16 cellular contexts compared by ENCODE assay signal in the genomic region with DNA sequence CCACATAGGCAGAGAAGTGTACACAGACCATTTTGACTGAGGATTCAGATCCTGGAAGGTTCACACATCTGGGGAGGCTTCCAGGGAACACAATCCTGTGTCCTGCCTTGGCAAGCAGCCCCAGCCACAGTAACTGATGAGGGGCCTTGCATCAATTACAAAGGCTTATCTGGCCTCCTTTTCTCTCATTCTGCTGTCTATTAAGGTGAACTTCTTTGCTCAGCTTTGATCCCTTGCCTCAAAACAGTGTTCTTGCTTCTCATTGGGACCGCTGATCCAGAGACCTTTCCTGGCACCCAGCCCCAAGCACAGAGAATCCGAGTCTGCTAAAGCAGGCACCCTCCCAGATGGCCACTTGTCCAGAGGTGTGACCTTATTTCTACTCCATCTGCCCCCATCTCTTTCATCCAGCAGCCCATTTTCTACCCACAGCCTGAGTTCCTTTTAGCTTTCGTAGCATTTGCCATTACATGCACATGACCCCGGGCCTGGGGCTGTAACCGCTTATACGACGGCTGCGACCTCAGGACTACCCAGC. TPM values are rescaled to one million over a fixed set of nuclear protein-coding genes. Genes with fewer than 3 reads are reported as not detected.
DNase-seq lines count a peak whose midpoint lies in the region; ATAC-seq and TF ChIP-seq lines count a peak whose summit lies in the region.
"Had no signal": no experiment of that assay in that cellular context is flagged by ENCODE, and none has a peak within 500 bp of the region (broad histone marks: within the 10 kb centered on the region; RNA-seq: fewer than 3 reads in every experiment).

No MANE protein-coding gene starts in this region.

- no peak overlapping the region for H3K4me3 ChIP-seq in astrocyte of the cerebellum (ENCODE audit: low read depth, low read length)
- no peak overlapping the region for H3K4me3 ChIP-seq in sigmoid colon
- H3K4me3 ChIP-seq: BLaER1, GM12878, K562 had no signal

- H3K27me3 ChIP-seq in sigmoid colon, result no peaks in the 10 kb centered on the region
- H3K27me3 ChIP-seq: BLaER1 had no signal

- WGBS in sigmoid colon, 2 donors, result 91 to 95% methylated on average over 8 of the region's 8 CpGs

- peaks cover 0 to 10% (median 2%) of the 10 kb centered on the region in 4 donors for H3K36me3 ChIP-seq in sigmoid colon

- TF ChIP-seq EP300 in sigmoid colon (IDR thresholded peaks at IDR 0.05), result no peak

- H3K4me3 Mint-ChIP-seq in IgD-negative memory B cell, result no peak overlapping the region
- H3K4me3 Mint-ChIP-seq in memory B cell, result no peak overlapping the region

- H3K9me3 Mint-ChIP-seq in IgD-negative memory B cell, result peaks cover 0 to 7% (median 6%) of the 10 kb centered on the region in 3 donors
- H3K9me3 Mint-ChIP-seq in memory B cell, result peaks cover 7% of the 10 kb centered on the region

- peaks cover 0 to 48% (median 37%) of the 10 kb centered on the region in 4 donors for H3K4me1 ChIP-seq in sigmoid colon
- H3K4me1 ChIP-seq: BLaER1 had no signal

- in situ Hi-C loops in astrocyte of the cerebellum (cut with HindIII; ENCODE audit: low sequenced_read_pairs), result no loop called here

- no peaks in the 10 kb centered on the region for H3K27me3 Mint-ChIP-seq in IgD-negative memory B cell
- no peaks in the 10 kb centered on the region for H3K27me3 Mint-ChIP-seq in memory B cell

- TF ChIP-seq CTCF in astrocyte of the cerebellum (IDR thresholded peaks at IDR 0.05; ENCODE audit: low read depth, low read length, missing control alignments) (no peak), sigmoid colon (IDR thresholded peaks at IDR 0.05) (no peak)

- intact Hi-C loops in sigmoid colon (cut with DNase I), result no loop called here

- no peak for TF ChIP-seq POLR2A in sigmoid colon (IDR thresholded peaks at IDR 0.05)

- ATAC-seq in memory B cell (ENCODE audit: low read depth) (no peak), GM21390 (IDR thresholded peaks at IDR 0.05; ENCODE audit: unreplicated experiment) (no peak)
- ATAC-seq: GM12878, HCT116, K562 had no signal

- peak; percentile 39 for DNase-seq in astrocyte of the cerebellum (ENCODE audit: low read depth)
- DNase-seq in memory B cell (ENCODE audit: low spot score in 2 of 2), result no peak
- DNase-seq in sigmoid colon, result peak; percentile 61
- DNase-seq in effector CD8-positive, alpha-beta T cell (lab: John Stamatoyannopoulos, UW), result no peak
- no peak for DNase-seq in middle frontal gyrus (ENCODE audit: extremely low spot score, low spot score)
- no peak for DNase-seq in SW480 (ENCODE audit: low spot score)
- DNase-seq: NCI-H1436, NCI-H2227 treated with DMSO at 0.1 percent for 48 hours, NCI-H524 treated with DMSO at 0.1 percent for 48 hours, SIG-M5 had no signal

- peaks cover 22% of the 10 kb centered on the region for H3K36me3 Mint-ChIP-seq in IgD-negative memory B cell
- H3K36me3 Mint-ChIP-seq in memory B cell, result peaks cover 48% of the 10 kb centered on the region

- H3K27ac ChIP-seq in sigmoid colon, result peak overlapping the region in 3 of 4 donors; percentile 9 to 38 (median 9)
- H3K27ac ChIP-seq: BLaER1 had no signal

- H3K9me3 ChIP-seq in sigmoid colon, result no peaks in the 10 kb centered on the region

- H3K27ac Mint-ChIP-seq in IgD-negative memory B cell, result peak overlapping the region in 2 of 3 donors; percentile 76 to 77
- H3K27ac Mint-ChIP-seq in memory B cell, result peak overlapping the region; percentile 14

- H3K4me1 Mint-ChIP-seq in IgD-negative memory B cell, result no peaks in the 10 kb centered on the region
- peaks cover 7% of the 10 kb centered on the region for H3K4me1 Mint-ChIP-seq in memory B cell

RNA-seq across cellular contexts. Expression of a gene that starts 52.3 kb away (rescaled TPM):
- polyA plus RNA-seq in IgD-negative memory B cell, result 249 TPM
- 100 to 1,000 TPM in 1 of 4 donors, 10 to 100 TPM in 3; 59.8 to 115 (median 72.3) TPM for total RNA-seq in sigmoid colon
- polyA plus RNA-seq in sigmoid colon, result 100 to 1,000 TPM in 2 of 3 donors, 10 to 100 TPM in 1; 97.3 to 120 (median 116) TPM

Comparison
In these comparisons a context has a peak if more than half of its experiments do, and no peak if none do; other contexts are left out.
1. DNase-seq: peak in astrocyte of the cerebellum (single experiment) and sigmoid colon (single experiment); none in memory B cell (0 of 2), effector CD8-positive, alpha-beta T cell (single experiment), middle frontal gyrus (single experiment) and SW480 (single experiment).